17 cellular contexts compared by ENCODE assay signal in genomic region chr16:87900489-87900888, GRCh38. TPM values are rescaled to one million over a fixed set of nuclear protein-coding genes. Genes with fewer than 3 reads are reported as not detected.
"Had no signal": no experiment of that assay in that cellular context is flagged by ENCODE, and none has a peak within 500 bp of the region (broad histone marks: within the 10 kb centered on the region; RNA-seq: fewer than 3 reads in every experiment).

No MANE protein-coding gene starts in this region.

RNA-seq across cellular contexts. Expression of gene CA5A, which starts 35.8 kb away (rescaled TPM):
- total RNA-seq: activated B cell treated with CpG ODN at 0.5 μM for 24 hours; activated CD4-positive, alpha-beta memory T cell treated with anti-CD3 and anti-CD28 coated beads, Interleukin-2, amount 10 ng/mL, durations not matched to agents 7 days and 5 days; activated CD4-positive, alpha-beta T cell treated with anti-CD3 and anti-CD28 coated beads, Interleukin-2, amount 10 ng/mL, durations not matched to agents 7 days and 5 days; activated CD8-positive, alpha-beta memory T cell treated with anti-CD3 and anti-CD28 coated beads for 36 hours; activated naive CD4-positive, alpha-beta T cell treated with anti-CD3 and anti-CD28 coated beads for 36 hours; activated naive CD4-positive, alpha-beta T cell treated with anti-CD3 and anti-CD28 coated beads, Interleukin-2, amount 50 U/mL, for 72 hours; activated T-helper 17 cell treated with anti-CD3 and anti-CD28 coated beads, Interleukin-2, amount 50 U/mL, for 72 hours; aorta; astrocyte; body of pancreas; breast epithelium; cardiac septum; cerebellum; T-helper 1 cell treated with Interleukin-12 subunit alpha and Interleukin-12 subunit beta and Interleukin-4 antibody, amounts not matched to agents 30 ng/mL and 1 ng/mL, for 36 hours; T-helper 17 cell; T-helper 2 cell treated with Interferon-gamma antibody and Interleukin-4, amounts not matched to agents 100 ng/mL and 5 ng/mL, for 36 hours had no signal
- polyA plus RNA-seq: adrenal gland had no signal
